Comparison of ENCODE assay signal across 9 cellular contexts in the genomic region with DNA sequence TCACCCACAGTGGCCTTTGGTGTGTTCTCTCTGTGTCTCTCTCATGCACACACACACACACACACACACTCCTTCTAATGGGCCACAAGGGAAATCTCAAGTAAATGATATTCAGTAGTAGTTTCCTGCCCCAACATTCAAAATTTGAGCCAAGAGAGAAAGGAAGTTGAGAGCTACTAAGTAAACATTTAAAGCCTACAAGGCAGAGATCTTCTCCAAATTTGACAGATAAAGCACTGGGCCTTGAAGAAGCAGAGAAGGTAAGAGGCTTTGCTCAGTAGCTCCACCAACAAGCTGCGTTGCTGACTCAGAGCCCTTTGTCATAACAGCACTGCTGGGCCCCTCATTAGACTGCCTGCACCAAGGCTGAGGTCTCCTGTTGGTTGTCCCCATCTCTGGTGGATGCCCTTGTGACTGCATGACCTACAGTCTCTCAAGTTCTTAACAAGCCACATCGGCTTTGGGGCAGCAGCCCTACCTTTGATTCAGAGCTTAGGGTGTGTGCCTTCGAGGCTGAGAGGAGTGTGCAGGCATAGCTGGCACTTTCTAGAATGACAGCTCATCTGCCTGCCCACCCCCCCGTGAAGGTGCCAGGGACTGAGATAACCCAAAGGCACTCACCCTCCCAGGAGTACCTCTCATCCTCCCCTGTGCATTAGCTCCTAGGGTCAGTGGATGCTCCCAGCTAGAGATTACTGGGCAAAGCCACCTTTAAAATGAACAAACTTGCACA. TPM values are rescaled to one million over a fixed set of nuclear protein-coding genes. Genes with fewer than 3 reads are reported as not detected.
DNase-seq lines count a peak whose midpoint lies in the region; ATAC-seq, FAIRE-seq and TF ChIP-seq lines count a peak whose summit lies in the region.
"Had no signal": no experiment of that assay in that cellular context is flagged by ENCODE, and none has a peak within 500 bp of the region (broad histone marks: within the 10 kb centered on the region; RNA-seq: fewer than 3 reads in every experiment).

No MANE protein-coding gene starts in this region.

- no peak overlapping the region for H3K27ac ChIP-seq in brain microvascular endothelial cell
- H3K27ac ChIP-seq in esophagus muscularis mucosa (replicated peaks in 1 of 4): no peak overlapping the region

- in situ Hi-C loops in brain microvascular endothelial cell (cut with HindIII; ENCODE audit: low pct_ligation_motif_present, low sequenced_read_pairs): no loop called here

- TF ChIP-seq EP300 in esophagus muscularis mucosa (IDR thresholded peaks at IDR 0.05): no peak

- FAIRE-seq in urothelium cell line (lab: Jason Lieb, UNC): no peak

- H3K36me3 ChIP-seq in brain microvascular endothelial cell (replicated peaks) (no peaks in the 10 kb centered on the region), esophagus muscularis mucosa (peaks cover 0 to 2% (median 0%) of the 10 kb centered on the region in 4 donors)

- intact Hi-C loops in head of caudate nucleus (cut with DNase I): no loop called here
- intact Hi-C loops in esophagus muscularis mucosa (cut with DNase I): no loop called here

- DNase-seq in EH (ENCODE audit: low read depth): peak; percentile 33
- peak; percentile 14 for DNase-seq in brain microvascular endothelial cell
- DNase-seq in head of caudate nucleus: no peak
- no peak for DNase-seq in esophagus muscularis mucosa (ENCODE audit: extremely low spot score)
- DNase-seq in AG20443 (ENCODE audit: low spot score): no peak
- DNase-seq in urothelium cell line (ENCODE audit: low spot score): no peak
- DNase-seq: NK-92 treated with Interleukin-12 subunit alpha and Interleukin-12 subunit beta, amount 100 ng/mL, for 24 hours had no signal

- TF ChIP-seq CTCF in brain microvascular endothelial cell (IDR thresholded peaks at IDR 0.05; ENCODE audit: low read depth, low read length, missing control alignments) (no peak), esophagus muscularis mucosa (IDR thresholded peaks at IDR 0.05) (no peak)

- no peaks in the 10 kb centered on the region for H3K9me3 ChIP-seq in esophagus muscularis mucosa

- no peak for TF ChIP-seq POLR2A in esophagus muscularis mucosa (IDR thresholded peaks at IDR 0.05; ENCODE audit: low read depth)

- no peak overlapping the region for H3K4me3 ChIP-seq in brain microvascular endothelial cell (ENCODE audit: low read depth, low read length)
- no peak overlapping the region for H3K4me3 ChIP-seq in esophagus muscularis mucosa

- H3K4me1 ChIP-seq in esophagus muscularis mucosa: peaks cover 5 to 18% (median 12%) of the 10 kb centered on the region in 4 donors

- WGBS in esophagus muscularis mucosa: 84% methylated on average over 3 of the region's 4 CpGs

- H3K27me3 ChIP-seq in brain microvascular endothelial cell (replicated peaks) (no peaks in the 10 kb centered on the region), esophagus muscularis mucosa (no peaks in the 10 kb centered on the region)

- peak; percentile 55 for ATAC-seq in GM19043 (IDR thresholded peaks at IDR 0.05; ENCODE audit: low read depth, unreplicated experiment)
- peak; percentile 37 for ATAC-seq in HG03103 (IDR thresholded peaks at IDR 0.05; ENCODE audit: low read depth, unreplicated experiment)

RNA-seq across cellular contexts. Expression of a gene that starts 32.3 kb away (rescaled TPM):
- under 1 TPM; 0.23 to 0.84 (median 0.54) TPM for total RNA-seq in esophagus muscularis mucosa

Comparison
In these comparisons a context has a peak if more than half of its experiments do, and no peak if none do; other contexts are left out.
1. DNase-seq: peak in EH (single experiment) and brain microvascular endothelial cell (single experiment); none in head of caudate nucleus (0 of 42), esophagus muscularis mucosa (single experiment), AG20443 (single experiment) and urothelium cell line (single experiment).